In the genomic region with DNA sequence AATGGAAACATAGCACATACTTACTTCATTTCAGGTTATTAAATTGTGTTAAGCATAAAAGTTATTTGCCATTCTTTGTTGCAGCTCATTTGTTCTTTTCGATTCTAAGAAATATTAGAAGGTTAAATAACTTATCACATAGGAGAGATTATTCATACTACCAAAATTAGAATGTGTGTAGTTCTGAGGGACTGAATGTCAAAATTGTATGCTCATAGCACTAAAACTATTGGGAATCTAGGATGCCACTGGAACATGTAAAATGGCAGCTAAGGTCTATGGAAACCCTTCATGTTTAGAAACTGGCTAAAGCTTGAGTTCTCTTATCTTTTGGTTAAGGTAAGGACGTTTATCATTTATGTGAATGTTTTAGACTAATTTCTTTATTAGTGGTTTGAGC, we compare ENCODE assay signal across 1 cellular context. TPM values are rescaled to one million over a fixed set of nuclear protein-coding genes. Genes with fewer than 3 reads are reported as not detected.
"Had no signal": no experiment of that assay in that cellular context is flagged by ENCODE, and none has a peak within 500 bp of the region (broad histone marks: within the 10 kb centered on the region; RNA-seq: fewer than 3 reads in every experiment).

No MANE protein-coding gene starts in this region.

RNA-seq across cellular contexts. Expression of a gene that starts 21.5 kb away (rescaled TPM):
- polyA plus RNA-seq: HepG2 had no signal
